1 cellular context compared by ENCODE assay signal in genomic region chr1:206568779-206569352, GRCh38.
A peak's percentile ranks its signal among the peaks of the same experiment; 100 is the strongest.
TF ChIP-seq lines count a peak whose summit lies in the region.

No MANE protein-coding gene starts in this region.

TF ChIP-seq in IMR-90, 13 proteins besides CTCF, POLR2A, EP300 and RAD21:
- TF ChIP-seq MAFK (IDR thresholded peaks at IDR 0.05; ENCODE audit: low read depth, low read length) (peak; percentile 54), MAZ (IDR thresholded peaks at IDR 0.05; ENCODE audit: borderline replicate concordance, low read depth, low read length) (no peak)
